ENCODE assay signal across 9 cellular contexts in the genomic region with DNA sequence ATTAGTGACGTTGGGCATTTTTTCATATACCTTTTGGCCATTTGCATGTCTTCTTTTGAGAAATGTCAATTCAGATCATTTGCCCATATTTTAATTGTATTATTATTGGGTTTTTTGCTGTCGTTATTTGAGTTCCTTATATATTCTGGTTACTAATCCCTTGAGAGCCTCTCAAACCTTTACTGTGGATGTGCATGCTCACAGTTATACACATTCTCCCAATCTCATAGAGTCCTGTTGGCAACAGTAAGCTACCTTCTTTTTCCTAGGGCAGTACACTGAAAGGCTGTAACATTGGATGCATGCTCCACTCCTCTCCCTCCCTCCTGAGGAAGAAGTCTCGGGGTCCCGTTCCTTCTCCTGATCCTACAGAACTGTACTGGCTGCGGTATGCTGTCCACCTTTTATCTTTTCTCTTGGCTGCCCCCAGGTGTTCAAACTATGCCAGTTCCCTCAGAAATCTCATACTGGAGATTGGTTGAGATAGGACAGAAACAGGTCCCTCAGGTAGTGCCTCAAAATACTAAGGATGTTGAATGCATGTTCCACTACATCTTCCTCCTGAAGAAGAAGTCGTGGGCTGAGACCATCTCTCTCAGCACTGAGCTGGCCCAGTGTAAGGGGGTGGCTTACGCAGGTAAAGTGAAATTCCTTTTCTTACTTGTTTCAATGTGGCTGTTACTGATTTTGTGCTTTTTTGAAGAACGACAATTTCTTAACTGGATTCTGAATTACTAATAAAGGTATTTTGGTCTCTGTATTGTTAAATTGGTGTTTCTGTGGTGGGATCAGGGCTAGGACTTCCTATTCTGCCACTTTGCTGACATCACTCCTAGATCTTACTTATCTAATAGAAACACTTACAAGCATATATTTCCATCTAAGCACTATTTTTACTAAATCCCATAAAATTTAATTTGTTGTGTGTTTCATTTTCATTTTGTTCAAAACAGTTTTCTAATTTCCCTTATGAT.
DNase-seq lines count a peak whose midpoint lies in the region; ATAC-seq, FAIRE-seq and TF ChIP-seq lines count a peak whose summit lies in the region.
"Had no signal": no experiment of that assay in that cellular context is flagged by ENCODE, and none has a peak within 500 bp of the region (broad histone marks: within the 10 kb centered on the region; RNA-seq: fewer than 3 reads in every experiment).

No MANE protein-coding gene starts in this region.

- H3K27me3 ChIP-seq in PC-9 (ENCODE audit: insufficient read depth, low read depth), result no peaks in the 10 kb centered on the region
- H3K27me3 ChIP-seq in iPS DF 6.9 (ENCODE audit: control insufficient read depth, insufficient read depth, low read length), result no peaks in the 10 kb centered on the region
- H3K27me3 ChIP-seq: neutrophil had no signal

- ATAC-seq in HG03159 (IDR thresholded peaks at IDR 0.05; ENCODE audit: unreplicated experiment), result peak; percentile 75

- H3K4me3 ChIP-seq in PC-9 (no peak overlapping the region), iPS DF 6.9 (ENCODE audit: low read length) (no peak overlapping the region)

- H3K27ac ChIP-seq in PC-9, result no peak overlapping the region
- no peak overlapping the region for H3K27ac ChIP-seq in iPS DF 6.9 (ENCODE audit: low read length)
- H3K27ac ChIP-seq: neutrophil had no signal

- no peak overlapping the region for H2AFZ ChIP-seq in PC-9

- DNase-seq in GM10266 (ENCODE audit: extremely low spot score) (peak; percentile 35), PC-9 (peak in 1 of 2 experiments; percentile 62), iPS DF 6.9 (ENCODE audit: low read depth, low spot score) (peak; percentile 16), amygdala (lab: John Stamatoyannopoulos, UW) (no peak)
- DNase-seq in activated effector memory CD4-positive, alpha-beta T cell treated with Interleukin-2 at 50 U/mL for 16 hours, result peak; percentile 9
- peak; percentile 18 for DNase-seq in stimulated activated CD4-positive, alpha-beta T cell treated with anti-CD3 and anti-CD28 coated beads, Interleukin-4, amount 100 ng/mL, for 1 hour

- peak overlapping the region; percentile 34; the same call in 1 of the 2 replicates for H3K4me2 ChIP-seq in PC-9

- H3F3A ChIP-seq in PC-9 (ENCODE audit: insufficient read depth, low read depth), result no peaks in the 10 kb centered on the region

- CTCF ChIA-PET in PC-9 (lab: Charles Lee), result interaction anchor here (0.9 kb wide), 1 partner anchor 146 kb away, joined by 3 read pairs; no protein-coding TSS in a partner anchor

- H3K36me3 ChIP-seq in PC-9 (ENCODE audit: low read depth) (no peaks in the 10 kb centered on the region), iPS DF 6.9 (ENCODE audit: control insufficient read depth, insufficient read depth, low read length) (no peaks in the 10 kb centered on the region)
- H3K36me3 ChIP-seq: neutrophil had no signal

- H3K79me2 ChIP-seq in PC-9 (ENCODE audit: low read depth), result no peaks in the 10 kb centered on the region

- TF ChIP-seq CTCF in GM10266 (IDR thresholded peaks at IDR 0.05; ENCODE audit: control insufficient read depth, insufficient read depth, low read depth, missing control alignments) (peak; percentile 47), PC-9 (conservative IDR thresholded peaks at IDR 0.05) (peak; percentile 65)

- FAIRE-seq in A204.1 (lab: Jason Lieb, UNC), result peak; percentile 3

- no CpG with 5 or more reads among the region's 8 CpGs for WGBS in iPS DF 6.9 (ENCODE audit: insufficient coverage, insufficient read length)

- H3K9me3 ChIP-seq in PC-9 (ENCODE audit: insufficient read depth, low read depth) (no peaks in the 10 kb centered on the region), iPS DF 6.9 (ENCODE audit: control insufficient read depth, insufficient read depth, low read length) (no peaks in the 10 kb centered on the region)
- H3K9me3 ChIP-seq: neutrophil had no signal

- H3K4me1 ChIP-seq in PC-9 (replicated peaks; ENCODE audit: insufficient read depth) (no peaks in the 10 kb centered on the region), iPS DF 6.9 (ENCODE audit: control insufficient read depth, insufficient read depth, low read length) (no peaks in the 10 kb centered on the region)

- no peaks in the 10 kb centered on the region for H4K20me1 ChIP-seq in PC-9 (ENCODE audit: insufficient read depth)

- intact Hi-C loops in PC-9 (cut with micrococcal nuclease; ENCODE audit: unreplicated experiment), result loop anchor here (1.0 kb wide), 2 partner anchors 118 to 148 kb away; no protein-coding TSS in a partner anchor

- no peaks in the 10 kb centered on the region for H3K9me2 ChIP-seq in PC-9 (ENCODE audit: insufficient read depth)

- POLR2A ChIA-PET in PC-9 (lab: Charles Lee; ENCODE audit: unreplicated experiment), result no interaction called here

- BruUV-seq in PC-9 (replicated peaks; lab: Mats Ljungman, UMichigan), result no TSS peak

Comparison
In these comparisons a context has a peak if more than half of its experiments do, and no peak if none do; other contexts are left out.
1. DNase-seq: peak in GM10266 (single experiment), activated effector memory CD4-positive, alpha-beta T cell treated with Interleukin-2 at 50 U/mL for 16 hours (single experiment), iPS DF 6.9 (single experiment) and stimulated activated CD4-positive, alpha-beta T cell treated with anti-CD3 and anti-CD28 coated beads, Interleukin-4, amount 100 ng/mL, for 1 hour (single experiment); none in amygdala (0 of 56).